Comparison of ENCODE assay signal across 8 cellular contexts in the genomic region with DNA sequence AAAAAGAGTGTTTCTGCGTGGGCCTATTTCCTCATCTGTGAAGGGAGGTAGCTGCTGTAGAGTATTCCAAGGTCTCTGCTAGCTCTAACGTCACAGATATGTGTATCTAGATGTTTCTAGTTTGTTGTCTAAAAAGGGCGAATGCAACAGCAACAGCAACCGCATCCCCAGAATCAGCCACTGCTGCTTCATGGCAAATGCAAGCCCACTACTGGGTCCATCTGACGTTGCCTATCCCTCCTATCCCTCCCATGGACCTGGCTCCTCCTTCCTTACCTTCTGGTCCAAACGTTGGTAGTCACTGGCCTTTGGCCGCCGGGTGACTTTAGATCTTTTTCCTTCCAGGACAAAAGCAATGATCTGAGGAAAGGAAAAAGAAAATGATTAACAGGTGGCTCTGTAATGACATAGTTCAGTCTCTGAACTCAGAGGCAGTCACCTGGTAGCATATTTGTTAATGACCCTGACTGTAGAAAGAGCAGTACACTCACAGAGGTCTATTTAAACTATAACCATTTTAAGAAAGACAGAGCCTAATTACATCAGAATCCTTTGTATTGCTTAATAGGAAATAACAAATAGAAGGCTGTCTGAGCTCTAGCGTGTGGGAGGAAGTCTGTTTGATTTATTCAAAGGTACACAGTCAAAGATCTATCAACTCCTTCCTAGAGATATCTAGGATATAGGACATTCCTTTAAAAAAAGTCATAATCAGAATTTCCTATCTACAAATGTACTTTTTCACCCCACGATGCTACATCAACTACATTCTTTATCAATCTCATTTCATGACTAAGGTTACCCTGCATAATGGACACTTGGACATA. TPM values are rescaled to one million over a fixed set of nuclear protein-coding genes. Genes with fewer than 3 reads are reported as not detected.
DNase-seq lines count a peak whose midpoint lies in the region; ATAC-seq, FAIRE-seq and TF ChIP-seq lines count a peak whose summit lies in the region.

No MANE protein-coding gene starts in this region.

- DNase-seq in activated CD8-positive, alpha-beta memory T cell treated with anti-CD3 and anti-CD28 coated beads, Interleukin-2, amount 10 ng/mL, durations not matched to agents 7 days and 5 days = no peak
- no peak for DNase-seq in activated CD8-positive, alpha-beta memory T cell treated with anti-CD3 and anti-CD28 coated beads, Interleukin-2, amount 50 U/mL, for 4 hours
- no peak for DNase-seq in activated CD8-positive, alpha-beta T cell treated with anti-CD3 and anti-CD28 coated beads for 36 hours
- DNase-seq in testis = peak; percentile 68
- DNase-seq in ecto neural progenitor cell (ENCODE audit: low spot score) = no peak
- DNase-seq in cerebellum (ENCODE audit: low spot score) = no peak

- H3K27ac Mint-ChIP-seq in activated CD8-positive, alpha-beta memory T cell treated with anti-CD3 and anti-CD28 coated beads, Interleukin-2, amount 10 ng/mL, durations not matched to agents 7 days and 5 days = peak overlapping the region; percentile 100
- peak overlapping the region; percentile 100 for H3K27ac Mint-ChIP-seq in activated CD8-positive, alpha-beta T cell treated with anti-CD3 and anti-CD28 coated beads for 36 hours

- intact Hi-C loops in activated CD8-positive, alpha-beta T cell treated with anti-CD3 and anti-CD28 coated beads for 36 hours (cut with micrococcal nuclease) = loop anchor here (10.0 kb wide), 1 partner anchor 220 kb away; no protein-coding TSS in a partner anchor
- intact Hi-C loops in testis (cut with DNase I; ENCODE audit: low total_unique reads) = no loop called here

- peak; percentile 49 for FAIRE-seq in islet of Langerhans (lab: Jason Lieb, UNC)

- peaks cover 32% of the 10 kb centered on the region for H3K4me1 ChIP-seq in testis

- no peaks in the 10 kb centered on the region for H3K9me3 Mint-ChIP-seq in activated CD8-positive, alpha-beta memory T cell treated with anti-CD3 and anti-CD28 coated beads, Interleukin-2, amount 10 ng/mL, durations not matched to agents 7 days and 5 days (ENCODE audit: low read depth)
- no peaks in the 10 kb centered on the region for H3K9me3 Mint-ChIP-seq in activated CD8-positive, alpha-beta T cell treated with anti-CD3 and anti-CD28 coated beads for 36 hours

- no peaks in the 10 kb centered on the region for H3K27me3 Mint-ChIP-seq in activated CD8-positive, alpha-beta memory T cell treated with anti-CD3 and anti-CD28 coated beads, Interleukin-2, amount 10 ng/mL, durations not matched to agents 7 days and 5 days
- H3K27me3 Mint-ChIP-seq in activated CD8-positive, alpha-beta T cell treated with anti-CD3 and anti-CD28 coated beads for 36 hours = no peaks in the 10 kb centered on the region

- no peaks in the 10 kb centered on the region for H3K9me3 ChIP-seq in testis

- peaks cover 61% of the 10 kb centered on the region for H3K4me1 Mint-ChIP-seq in activated CD8-positive, alpha-beta memory T cell treated with anti-CD3 and anti-CD28 coated beads, Interleukin-2, amount 10 ng/mL, durations not matched to agents 7 days and 5 days
- H3K4me1 Mint-ChIP-seq in activated CD8-positive, alpha-beta T cell treated with anti-CD3 and anti-CD28 coated beads for 36 hours (ENCODE audit: low read depth) = peaks cover 58% of the 10 kb centered on the region

- CTCF ChIA-PET in activated CD8-positive, alpha-beta memory T cell treated with anti-CD3 and anti-CD28 coated beads, Interleukin-2, amount 10 ng/mL, durations not matched to agents 7 days and 5 days (lab: Charles Lee) = interaction anchor here (4.5 kb wide), 1 partner anchor 24 kb away, joined by 17 read pairs; no protein-coding TSS in a partner anchor
- CTCF ChIA-PET in activated CD8-positive, alpha-beta T cell treated with anti-CD3 and anti-CD28 coated beads for 36 hours (lab: Charles Lee) = interaction anchor here (1.0 to 3.7 kb wide), 2 partner anchors 24 to 40 kb away, joined by 3 to 13 read pairs; no protein-coding TSS in a partner anchor

- 50 to 59% methylated on average over 10 of the region's 10 CpGs for WGBS in testis, 2 donors

- H3K36me3 ChIP-seq in testis (ENCODE audit: low read depth, missing control alignments) = no peaks in the 10 kb centered on the region

- TF ChIP-seq POLR2A in testis (IDR thresholded peaks at IDR 0.05) = no peak

- H3K27ac ChIP-seq in testis = peak overlapping the region; percentile 50 to 64

- peaks cover 78% of the 10 kb centered on the region for H3K36me3 Mint-ChIP-seq in activated CD8-positive, alpha-beta memory T cell treated with anti-CD3 and anti-CD28 coated beads, Interleukin-2, amount 10 ng/mL, durations not matched to agents 7 days and 5 days
- peaks cover 81% of the 10 kb centered on the region for H3K36me3 Mint-ChIP-seq in activated CD8-positive, alpha-beta T cell treated with anti-CD3 and anti-CD28 coated beads for 36 hours (ENCODE audit: low read depth)

- no peak for ATAC-seq in activated CD8-positive, alpha-beta memory T cell treated with anti-CD3 and anti-CD28 coated beads, Interleukin-2, amount 10 ng/mL, durations not matched to agents 7 days and 5 days
- no peak for ATAC-seq in activated CD8-positive, alpha-beta T cell treated with anti-CD3 and anti-CD28 coated beads for 36 hours
- ATAC-seq in HG02852 (IDR thresholded peaks at IDR 0.05; ENCODE audit: unreplicated experiment) = no peak

- no peak for TF ChIP-seq CTCF in activated CD8-positive, alpha-beta T cell treated with anti-CD3 and anti-CD28 coated beads for 36 hours (IDR thresholded peaks at IDR 0.05)
- TF ChIP-seq CTCF in testis (IDR thresholded peaks at IDR 0.05) = no peak

- peak overlapping the region; percentile 92 for H3K4me3 Mint-ChIP-seq in activated CD8-positive, alpha-beta memory T cell treated with anti-CD3 and anti-CD28 coated beads, Interleukin-2, amount 10 ng/mL, durations not matched to agents 7 days and 5 days
- peak overlapping the region; percentile 92 for H3K4me3 Mint-ChIP-seq in activated CD8-positive, alpha-beta T cell treated with anti-CD3 and anti-CD28 coated beads for 36 hours

- H3K27me3 ChIP-seq in testis = no peaks in the 10 kb centered on the region

- POLR2A ChIA-PET in activated CD8-positive, alpha-beta T cell treated with anti-CD3 and anti-CD28 coated beads for 36 hours (lab: Charles Lee) = interaction anchor here (1.5 to 7.8 kb wide), 5 partner anchors 11 to 222 kb away, joined by 5 to 59 read pairs (median 24); a partner anchor contains a TSS

- no peak overlapping the region for H3K4me3 ChIP-seq in testis

RNA-seq across cellular contexts. Expression of a gene that starts 2.9 kb away (rescaled TPM):
- total RNA-seq in activated CD8-positive, alpha-beta memory T cell treated with anti-CD3 and anti-CD28 coated beads, Interleukin-2, amount 10 ng/mL, durations not matched to agents 7 days and 5 days = 100 to 1,000 TPM; 109 to 116 TPM
- total RNA-seq in activated CD8-positive, alpha-beta T cell treated with anti-CD3 and anti-CD28 coated beads for 36 hours = 10 to 100 TPM; 62.8 to 64.0 TPM
- 100 to 1,000 TPM; 115 to 143 TPM for total RNA-seq in testis
- polyA plus RNA-seq in testis (ENCODE audit: insufficient read depth, low read depth, low replicate concordance) = 80.6 TPM
- total RNA-seq in cerebellum = 39.5 TPM

RNA-seq across cellular contexts. Expression of a gene that starts 29.5 kb away (rescaled TPM):
- total RNA-seq in activated CD8-positive, alpha-beta memory T cell treated with anti-CD3 and anti-CD28 coated beads, Interleukin-2, amount 10 ng/mL, durations not matched to agents 7 days and 5 days = 10 to 100 TPM; 28.2 to 35.5 TPM
- 10 to 100 TPM; 21.3 to 22.9 TPM for total RNA-seq in activated CD8-positive, alpha-beta T cell treated with anti-CD3 and anti-CD28 coated beads for 36 hours
- total RNA-seq in testis = 10 to 100 TPM; 54.0 to 60.5 TPM
- 49.7 TPM for polyA plus RNA-seq in testis (ENCODE audit: insufficient read depth, low read depth, low replicate concordance)
- 16.0 TPM for total RNA-seq in cerebellum

RNA-seq across cellular contexts. Expression of a gene that starts 29.7 kb away (rescaled TPM):
- 10 to 100 TPM; 21.7 to 27.7 TPM for total RNA-seq in activated CD8-positive, alpha-beta memory T cell treated with anti-CD3 and anti-CD28 coated beads, Interleukin-2, amount 10 ng/mL, durations not matched to agents 7 days and 5 days
- 10 to 100 TPM; 11.8 to 13.0 TPM for total RNA-seq in activated CD8-positive, alpha-beta T cell treated with anti-CD3 and anti-CD28 coated beads for 36 hours
- total RNA-seq in testis = 10 to 100 TPM; 38.4 to 51.6 TPM
- 26.2 TPM for polyA plus RNA-seq in testis (ENCODE audit: insufficient read depth, low read depth, low replicate concordance)
- 24.8 TPM for total RNA-seq in cerebellum
